Comparison of ENCODE assay signal across 1 cellular context in the genomic region with DNA sequence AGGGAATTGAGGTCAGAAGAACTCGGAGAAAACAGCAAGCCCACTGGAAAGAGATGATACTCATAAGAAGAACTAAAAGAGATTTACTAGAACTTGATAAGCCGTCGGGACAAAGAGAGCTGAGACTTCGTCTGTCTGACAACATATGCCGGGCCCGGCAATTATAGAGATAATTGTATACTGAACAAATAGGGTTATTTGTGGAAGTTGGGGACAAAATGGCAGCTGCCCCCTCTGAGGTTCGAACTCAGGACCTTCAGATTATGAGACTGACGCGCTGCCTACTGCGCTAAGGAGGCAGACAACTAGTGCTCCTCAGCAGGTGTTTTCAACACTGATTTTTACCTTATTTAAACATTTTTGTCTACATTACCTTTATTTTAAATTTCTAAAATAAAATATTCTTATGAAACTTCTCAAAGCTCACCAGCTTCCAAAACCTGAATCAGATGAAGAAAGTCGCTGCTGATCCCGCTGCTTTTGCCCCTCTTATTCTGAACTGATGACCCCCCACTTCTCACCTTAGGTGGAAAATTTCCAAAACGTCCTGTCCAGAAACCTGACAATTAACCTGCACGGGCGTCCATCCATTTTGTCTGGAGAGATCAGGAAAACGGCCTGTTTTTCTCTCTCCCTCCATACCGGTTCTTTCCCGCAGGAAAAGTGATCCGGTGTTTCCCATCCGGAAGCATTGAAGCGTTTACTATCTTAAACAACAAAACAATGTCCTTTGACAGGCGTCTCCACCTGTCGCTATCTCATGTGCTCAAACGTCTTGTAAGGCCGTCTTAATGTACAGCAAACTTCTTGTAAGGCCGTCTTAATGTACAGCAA.
TF ChIP-seq lines count a peak whose summit lies in the region.

No MANE protein-coding gene starts in this region.

TF ChIP-seq in HepG2, 621 proteins besides CTCF, POLR2A, EP300 and RAD21 (continued from another document):
- TF ChIP-seq EHMT2 (IDR thresholded peaks at IDR 0.05; ENCODE audit: borderline replicate concordance, low read depth, low read length) (no peak), ZBTB7B (CRISPR knock-in tag; IDR thresholded peaks at IDR 0.05) (peak; percentile 75; the same call in 1 of the 2 replicates), FIP1L1 (IDR thresholded peaks at IDR 0.05; ENCODE audit: borderline replicate concordance, insufficient read depth, low read depth, low read length) (no peak), CC2D1A (CRISPR knock-in tag; IDR thresholded peaks at IDR 0.05) (no peak), ZBTB21 (CRISPR knock-in tag; IDR thresholded peaks at IDR 0.05) (no peak), ZNF773 (CRISPR knock-in tag; IDR thresholded peaks at IDR 0.05; ENCODE audit: borderline replicate concordance) (0 out of 2 replicates have a peak, but pooled peaks have one; percentile 42), NR2F2 (IDR thresholded peaks at IDR 0.05; ENCODE audit: borderline replicate concordance, low read depth) (peak; percentile 53; the same call in 1 of the 2 replicates), ZXDC (CRISPR knock-in tag; IDR thresholded peaks at IDR 0.05) (0 out of 2 replicates have a peak, but pooled peaks have one; percentile 30), ZNF30 (CRISPR knock-in tag; IDR thresholded peaks at IDR 0.05) (no peak), YEATS2 (CRISPR knock-in tag; IDR thresholded peaks at IDR 0.05; ENCODE audit: borderline replicate concordance) (peak; percentile 41; the same call in 1 of the 2 replicates), ZNF784 (CRISPR knock-in tag; IDR thresholded peaks at IDR 0.05; ENCODE audit: borderline replicate concordance) (no peak), ZNF263 (CRISPR knock-in tag; IDR thresholded peaks at IDR 0.05) (peak; percentile 74)
- TF ChIP-seq, protein P1, sequence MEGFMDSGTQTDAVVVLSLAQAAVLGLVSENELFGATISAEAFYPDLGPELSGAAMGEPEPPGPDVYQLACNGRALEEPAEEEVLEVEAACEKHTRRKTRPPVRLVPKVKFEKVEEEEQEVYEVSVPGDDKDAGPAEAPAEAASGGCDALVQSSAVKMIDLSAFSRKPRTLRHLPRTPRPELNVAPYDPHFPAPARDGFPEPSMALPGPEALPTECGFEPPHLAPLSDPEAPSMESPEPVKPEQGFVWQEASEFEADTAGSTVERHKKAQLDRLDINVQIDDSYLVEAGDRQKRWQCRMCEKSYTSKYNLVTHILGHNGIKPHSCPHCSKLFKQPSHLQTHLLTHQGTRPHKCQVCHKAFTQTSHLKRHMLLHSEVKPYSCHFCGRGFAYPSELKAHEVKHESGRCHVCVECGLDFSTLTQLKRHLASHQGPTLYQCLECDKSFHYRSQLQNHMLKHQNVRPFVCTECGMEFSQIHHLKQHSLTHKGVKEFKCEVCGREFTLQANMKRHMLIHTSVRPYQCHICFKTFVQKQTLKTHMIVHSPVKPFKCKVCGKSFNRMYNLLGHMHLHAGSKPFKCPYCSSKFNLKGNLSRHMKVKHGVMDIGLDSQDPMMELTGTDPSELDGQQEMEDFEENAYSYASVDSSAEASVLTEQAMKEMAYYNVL (CRISPR knock-in tag; IDR thresholded peaks at IDR 0.05; ENCODE audit: borderline replicate concordance) = no peak
- TF ChIP-seq, protein P2, sequence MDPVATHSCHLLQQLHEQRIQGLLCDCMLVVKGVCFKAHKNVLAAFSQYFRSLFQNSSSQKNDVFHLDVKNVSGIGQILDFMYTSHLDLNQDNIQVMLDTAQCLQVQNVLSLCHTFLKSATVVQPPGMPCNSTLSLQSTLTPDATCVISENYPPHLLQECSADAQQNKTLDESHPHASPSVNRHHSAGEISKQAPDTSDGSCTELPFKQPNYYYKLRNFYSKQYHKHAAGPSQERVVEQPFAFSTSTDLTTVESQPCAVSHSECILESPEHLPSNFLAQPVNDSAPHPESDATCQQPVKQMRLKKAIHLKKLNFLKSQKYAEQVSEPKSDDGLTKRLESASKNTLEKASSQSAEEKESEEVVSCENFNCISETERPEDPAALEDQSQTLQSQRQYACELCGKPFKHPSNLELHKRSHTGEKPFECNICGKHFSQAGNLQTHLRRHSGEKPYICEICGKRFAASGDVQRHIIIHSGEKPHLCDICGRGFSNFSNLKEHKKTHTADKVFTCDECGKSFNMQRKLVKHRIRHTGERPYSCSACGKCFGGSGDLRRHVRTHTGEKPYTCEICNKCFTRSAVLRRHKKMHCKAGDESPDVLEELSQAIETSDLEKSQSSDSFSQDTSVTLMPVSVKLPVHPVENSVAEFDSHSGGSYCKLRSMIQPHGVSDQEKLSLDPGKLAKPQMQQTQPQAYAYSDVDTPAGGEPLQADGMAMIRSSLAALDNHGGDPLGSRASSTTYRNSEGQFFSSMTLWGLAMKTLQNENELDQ (CRISPR knock-in tag; IDR thresholded peaks at IDR 0.05; ENCODE audit: borderline replicate concordance) = no peak
- TF ChIP-seq, protein P3, sequence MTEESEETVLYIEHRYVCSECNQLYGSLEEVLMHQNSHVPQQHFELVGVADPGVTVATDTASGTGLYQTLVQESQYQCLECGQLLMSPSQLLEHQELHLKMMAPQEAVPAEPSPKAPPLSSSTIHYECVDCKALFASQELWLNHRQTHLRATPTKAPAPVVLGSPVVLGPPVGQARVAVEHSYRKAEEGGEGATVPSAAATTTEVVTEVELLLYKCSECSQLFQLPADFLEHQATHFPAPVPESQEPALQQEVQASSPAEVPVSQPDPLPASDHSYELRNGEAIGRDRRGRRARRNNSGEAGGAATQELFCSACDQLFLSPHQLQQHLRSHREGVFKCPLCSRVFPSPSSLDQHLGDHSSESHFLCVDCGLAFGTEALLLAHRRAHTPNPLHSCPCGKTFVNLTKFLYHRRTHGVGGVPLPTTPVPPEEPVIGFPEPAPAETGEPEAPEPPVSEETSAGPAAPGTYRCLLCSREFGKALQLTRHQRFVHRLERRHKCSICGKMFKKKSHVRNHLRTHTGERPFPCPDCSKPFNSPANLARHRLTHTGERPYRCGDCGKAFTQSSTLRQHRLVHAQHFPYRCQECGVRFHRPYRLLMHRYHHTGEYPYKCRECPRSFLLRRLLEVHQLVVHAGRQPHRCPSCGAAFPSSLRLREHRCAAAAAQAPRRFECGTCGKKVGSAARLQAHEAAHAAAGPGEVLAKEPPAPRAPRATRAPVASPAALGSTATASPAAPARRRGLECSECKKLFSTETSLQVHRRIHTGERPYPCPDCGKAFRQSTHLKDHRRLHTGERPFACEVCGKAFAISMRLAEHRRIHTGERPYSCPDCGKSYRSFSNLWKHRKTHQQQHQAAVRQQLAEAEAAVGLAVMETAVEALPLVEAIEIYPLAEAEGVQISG (CRISPR knock-in tag; IDR thresholded peaks at IDR 0.05) = peak; percentile 82
